In genomic region chr9:18748106-18748719, GRCh38 we compare ENCODE assay signal across 16 cellular contexts.
"Had no signal": no experiment of that assay in that cellular context is flagged by ENCODE, and none has a peak within 500 bp of the region (broad histone marks: within the 10 kb centered on the region; RNA-seq: fewer than 3 reads in every experiment).

No MANE protein-coding gene starts in this region.

- H3K9me3 ChIP-seq: neutrophil, tibial nerve had no signal

- H3K36me3 ChIP-seq: neutrophil, tibial nerve had no signal

- H3K27me3 ChIP-seq: brain microvascular endothelial cell, neutrophil, tibial nerve had no signal

- H3K27ac ChIP-seq: brain microvascular endothelial cell, neutrophil had no signal

- H3K4me3 ChIP-seq: tibial nerve had no signal

- DNase-seq: activated CD4-positive, alpha-beta T cell treated with anti-CD3 and anti-CD28 coated beads for 4 hours; activated CD8-positive, alpha-beta memory T cell treated with anti-CD3 and anti-CD28 coated beads, Interleukin-2, amount 50 U/mL, for 4 hours; activated CD8-positive, alpha-beta T cell treated with anti-CD3 and anti-CD28 coated beads, Interleukin-2, amount 10 ng/mL, durations not matched to agents 7 days and 5 days; activated gamma-delta T cell; activated T-cell treated with anti-CD3 and anti-CD28 coated beads, Interleukin-2, amount 50 U/mL, for 48 hours; brain microvascular endothelial cell; effector CD8-positive, alpha-beta T cell; islet precursor cell; mammary epithelial cell; naive thymus-derived CD8-positive, alpha-beta T cell; retina; stimulated activated CD4-positive, alpha-beta T cell treated with anti-CD3 and anti-CD28 coated beads, Interleukin-12 subunit alpha, Interleukin-12 subunit beta, amount 100 ng/mL, for 4 hours; stimulated activated CD4-positive, alpha-beta T cell treated with anti-CD3 and anti-CD28 coated beads, Interleukin-2, amount 100 ng/mL, for 24 hours; T-helper 17 cell had no signal
